Comparison of ENCODE assay signal across 8 cellular contexts in the genomic region with DNA sequence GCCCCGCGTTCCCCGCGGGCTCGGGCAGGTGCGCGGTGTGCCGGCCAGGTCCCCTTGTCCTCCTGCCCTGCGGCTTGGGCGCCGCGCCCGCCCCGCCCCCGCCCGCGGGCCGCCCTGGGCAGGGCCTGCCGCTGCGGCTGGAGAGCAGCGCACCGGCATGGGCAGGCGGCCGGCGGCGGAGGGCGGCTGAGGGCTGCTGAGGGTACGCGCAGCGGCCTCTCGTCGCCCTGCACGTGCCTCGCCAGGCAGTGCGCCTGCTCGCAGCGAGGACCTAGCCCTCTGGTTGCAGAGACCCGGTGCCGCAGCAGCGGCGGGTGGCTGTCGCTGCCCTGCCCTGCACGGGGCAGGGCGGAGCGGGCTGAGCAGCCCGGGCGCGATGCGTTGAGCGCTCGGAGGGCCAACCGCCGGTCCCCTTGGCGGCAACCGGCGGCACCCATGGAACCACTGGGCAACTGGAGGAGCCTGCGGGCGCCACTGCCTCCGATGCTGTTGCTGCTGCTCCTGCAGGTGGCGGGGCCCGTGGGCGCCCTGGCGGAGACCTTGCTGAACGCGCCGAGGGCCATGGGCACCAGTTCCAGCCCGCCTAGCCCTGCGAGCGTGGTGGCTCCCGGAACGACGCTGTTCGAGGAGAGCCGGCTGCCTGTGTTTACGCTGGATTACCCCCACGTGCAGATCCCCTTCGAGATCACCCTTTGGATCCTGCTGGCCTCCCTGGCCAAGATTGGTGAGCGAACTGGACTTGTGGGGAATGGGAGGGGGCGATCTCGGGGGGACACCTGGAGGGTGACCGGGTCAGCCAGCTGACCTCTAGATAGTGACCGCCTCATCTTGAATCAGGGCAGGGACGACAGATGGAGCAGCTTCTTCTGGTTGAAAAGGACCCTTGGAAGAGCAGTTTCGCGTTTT. TPM values are rescaled to one million over a fixed set of nuclear protein-coding genes. Genes with fewer than 3 reads are reported as not detected.
DNase-seq lines count a peak whose midpoint lies in the region; TF ChIP-seq lines count a peak whose summit lies in the region.

A gene with protein sequence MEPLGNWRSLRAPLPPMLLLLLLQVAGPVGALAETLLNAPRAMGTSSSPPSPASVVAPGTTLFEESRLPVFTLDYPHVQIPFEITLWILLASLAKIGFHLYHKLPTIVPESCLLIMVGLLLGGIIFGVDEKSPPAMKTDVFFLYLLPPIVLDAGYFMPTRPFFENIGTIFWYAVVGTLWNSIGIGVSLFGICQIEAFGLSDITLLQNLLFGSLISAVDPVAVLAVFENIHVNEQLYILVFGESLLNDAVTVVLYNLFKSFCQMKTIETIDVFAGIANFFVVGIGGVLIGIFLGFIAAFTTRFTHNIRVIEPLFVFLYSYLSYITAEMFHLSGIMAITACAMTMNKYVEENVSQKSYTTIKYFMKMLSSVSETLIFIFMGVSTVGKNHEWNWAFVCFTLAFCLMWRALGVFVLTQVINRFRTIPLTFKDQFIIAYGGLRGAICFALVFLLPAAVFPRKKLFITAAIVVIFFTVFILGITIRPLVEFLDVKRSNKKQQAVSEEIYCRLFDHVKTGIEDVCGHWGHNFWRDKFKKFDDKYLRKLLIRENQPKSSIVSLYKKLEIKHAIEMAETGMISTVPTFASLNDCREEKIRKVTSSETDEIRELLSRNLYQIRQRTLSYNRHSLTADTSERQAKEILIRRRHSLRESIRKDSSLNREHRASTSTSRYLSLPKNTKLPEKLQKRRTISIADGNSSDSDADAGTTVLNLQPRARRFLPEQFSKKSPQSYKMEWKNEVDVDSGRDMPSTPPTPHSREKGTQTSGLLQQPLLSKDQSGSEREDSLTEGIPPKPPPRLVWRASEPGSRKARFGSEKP (plus strand): TSS at position 140 of the 906 bp plus-strand sequence. CDS start 296 bp downstream, at position 436.

- peaks cover 15% of the 10 kb centered on the region for H3K4me1 Mint-ChIP-seq in activated naive CD4-positive, alpha-beta T cell treated with anti-CD3 and anti-CD28 coated beads, Interleukin-2, amount 50 U/mL, for 24 hours

- peak within 1 kb of the TSS; percentile 55 for H2AFZ ChIP-seq in hepatocyte

- H3K4me3 ChIP-seq in hepatocyte (peak within 1 kb of the TSS; percentile 44), sigmoid colon (peak within 1 kb of the TSS in 3 of 4 donors; percentile 38 to 53 (median 48))

- peak within 1 kb of the TSS; percentile 76 for H3K4me3 Mint-ChIP-seq in activated naive CD4-positive, alpha-beta T cell treated with anti-CD3 and anti-CD28 coated beads, Interleukin-2, amount 50 U/mL, for 24 hours

- H3K27ac Mint-ChIP-seq in activated naive CD4-positive, alpha-beta T cell treated with anti-CD3 and anti-CD28 coated beads, Interleukin-2, amount 50 U/mL, for 24 hours = no peak within 1 kb of the TSS

- no peaks in the 10 kb centered on the region for H3K9me3 Mint-ChIP-seq in activated naive CD4-positive, alpha-beta T cell treated with anti-CD3 and anti-CD28 coated beads, Interleukin-2, amount 50 U/mL, for 24 hours

- no peaks in the 10 kb centered on the region for H3K79me2 ChIP-seq in hepatocyte

- peaks cover 56% of the 10 kb centered on the region for H3K27me3 ChIP-seq in hepatocyte
- H3K27me3 ChIP-seq in sigmoid colon = peaks cover 14 to 49% (median 23%) of the 10 kb centered on the region in 3 donors

- no peak for TF ChIP-seq EP300 in sigmoid colon (IDR thresholded peaks at IDR 0.05)

- no peaks in the 10 kb centered on the region for H3K9me2 ChIP-seq in hepatocyte (replicated peaks; ENCODE audit: insufficient read depth)

- H3K4me1 ChIP-seq in hepatocyte (ENCODE audit: insufficient read depth) (peaks cover 16% of the 10 kb centered on the region), sigmoid colon (peaks cover 0 to 20% (median 17%) of the 10 kb centered on the region in 4 donors)

- DNase-seq in COLO668 (lab: John Stamatoyannopoulos, UW; ENCODE audit: unreplicated experiment) = peak; percentile 66
- DNase-seq in HuH-7.5 (ENCODE audit: low spot score) = peak; percentile 20
- peak; percentile 72 for DNase-seq in hepatocyte (ENCODE audit: low spot score)
- DNase-seq in sigmoid colon = no peak
- DNase-seq in NCI-H2171 treated with DMSO at 0.1 percent for 48 hours (lab: John Stamatoyannopoulos, UW) = no peak
- DNase-seq in NCI-H1436 treated with DMSO at 0.1 percent for 48 hours (lab: John Stamatoyannopoulos, UW) = no peak
- no peak for DNase-seq in midbrain (lab: John Stamatoyannopoulos, UW)

- H3K4me2 ChIP-seq in hepatocyte = peak within 1 kb of the TSS; percentile 95

- no peak for TF ChIP-seq POLR2A in sigmoid colon (IDR thresholded peaks at IDR 0.05)

- H3K36me3 Mint-ChIP-seq in activated naive CD4-positive, alpha-beta T cell treated with anti-CD3 and anti-CD28 coated beads, Interleukin-2, amount 50 U/mL, for 24 hours = no peaks in the 10 kb centered on the region

- peaks cover 41% of the 10 kb centered on the region for H3K27me3 Mint-ChIP-seq in activated naive CD4-positive, alpha-beta T cell treated with anti-CD3 and anti-CD28 coated beads, Interleukin-2, amount 50 U/mL, for 24 hours

- 4% methylated on average over 47 of the region's 85 CpGs for WGBS in hepatocyte (ENCODE audit: low lambda C conversion rate, missing lambda C conversion rate)
- WGBS in sigmoid colon, 2 donors = 1 to 3% methylated on average over 85 of the region's 85 CpGs

- H3K9me3 ChIP-seq in hepatocyte (ENCODE audit: low read depth) (no peaks in the 10 kb centered on the region), sigmoid colon (no peaks in the 10 kb centered on the region)

- TF ChIP-seq CTCF in hepatocyte (IDR thresholded peaks at IDR 0.05; ENCODE audit: poor library complexity) = peak; percentile 3
- TF ChIP-seq CTCF in sigmoid colon (IDR thresholded peaks at IDR 0.05) = no peak

- intact Hi-C loops in sigmoid colon (cut with DNase I) = loop anchor here (10.0 kb wide), 1 partner anchor 145 kb away; the partner anchor contains the start of gene SLC9A4

- H3K36me3 ChIP-seq in hepatocyte (replicated peaks; ENCODE audit: insufficient read depth, low read depth) (no peaks in the 10 kb centered on the region), sigmoid colon (no peaks in the 10 kb centered on the region)

- H3K27ac ChIP-seq in hepatocyte (no peak within 1 kb of the TSS), sigmoid colon (no peak within 1 kb of the TSS)

- H4K20me1 ChIP-seq in hepatocyte (ENCODE audit: insufficient read depth, poor library complexity, severe bottlenecking) = no peaks in the 10 kb centered on the region

RNA-seq across cellular contexts. Expression of the gene that starts here (rescaled TPM):
- total RNA-seq in hepatocyte = 2.1 and 2.7 TPM in 2 replicates
- 0.52 and 1.1 TPM in 2 replicates for polyA plus RNA-seq in hepatocyte
- total RNA-seq in sigmoid colon = under 1 TPM in 2 of 4 donors, not detected in 2; under 0.01 to 0.28 TPM
- 10 to 100 TPM in 1 of 3 donors, 1 to 10 TPM in 2; 6.0 to 14.0 (median 6.7) TPM for polyA plus RNA-seq in sigmoid colon

Comparison
In these comparisons a context has a peak if more than half of its experiments do, and no peak if none do; other contexts are left out.
1. DNase-seq: peak in COLO668 (single experiment), HuH-7.5 (single experiment) and hepatocyte (single experiment); none in sigmoid colon (single experiment), NCI-H2171 treated with DMSO at 0.1 percent for 48 hours (single experiment), NCI-H1436 treated with DMSO at 0.1 percent for 48 hours (single experiment) and midbrain (single experiment).